In genomic region chr16:67206838-67207115, GRCh38 we compare ENCODE assay signal across 25 cellular contexts. TPM values are rescaled to one million over a fixed set of nuclear protein-coding genes. Genes with fewer than 3 reads are reported as not detected.
A peak's percentile ranks its signal among the peaks of the same experiment; 100 is the strongest.
DNase-seq lines count a peak whose midpoint lies in the region; ATAC-seq and TF ChIP-seq lines count a peak whose summit lies in the region.
"Had no signal": no experiment of that assay in that cellular context is flagged by ENCODE, and none has a peak within 500 bp of the region (broad histone marks: within the 10 kb centered on the region; RNA-seq: fewer than 3 reads in every experiment).

No MANE protein-coding gene starts in this region.

- POLR2A ChIA-PET in Panc1 (lab: Charles Lee), result no interaction called here

- peak; percentile 20 for ATAC-seq in Panc1
- no peak for ATAC-seq in stimulated activated effector memory CD8-positive, alpha-beta T cell treated with anti-CD3 and anti-CD28 coated beads, Interleukin-12 subunit alpha, Interleukin-12 subunit beta, amount 100 ng/mL, for 72 hours
- ATAC-seq: naive thymus-derived CD8-positive, alpha-beta T cell; stimulated activated naive CD8-positive, alpha-beta T cell treated with anti-CD3 and anti-CD28 coated beads, Interleukin-15, Interleukin-2, amounts not matched to agents 100 U/mL and 50 U/mL, for 24 hours had no signal

- no peak for DNase-seq in activated T-cell treated with anti-CD3 and anti-CD28 coated beads, Interleukin-2, amount 50 U/mL, for 24 hours
- no peak for DNase-seq in activated T-cell treated with anti-CD3 and anti-CD28 coated beads, Interleukin-2, amount 50 U/mL, for 1 hour
- DNase-seq in Panc1 (ENCODE audit: low read depth, low spot score), result no peak
- peak; percentile 41 for DNase-seq in fibroblast of mammary gland (ENCODE audit: low read depth)
- DNase-seq in stimulated activated effector memory CD8-positive, alpha-beta T cell treated with anti-CD3 and anti-CD28 coated beads, Interleukin-12 subunit alpha, Interleukin-12 subunit beta, amount 100 ng/mL, for 72 hours (ENCODE audit: low spot score in 2 of 2), result no peak
- DNase-seq in NCI-H2081 treated with DMSO at 0.1 percent for 48 hours (lab: John Stamatoyannopoulos, UW), result no peak
- no peak for DNase-seq in NCI-H2196 (lab: John Stamatoyannopoulos, UW; ENCODE audit: unreplicated experiment)
- DNase-seq in NCI-H1105 treated with DMSO at 0.1 percent for 48 hours (lab: John Stamatoyannopoulos, UW), result no peak
- DNase-seq: activated CD4-positive, alpha-beta T cell treated with anti-CD3 and anti-CD28 coated beads for 4 hours; activated naive CD4-positive, alpha-beta T cell treated with anti-CD3 and anti-CD28 coated beads, Interleukin-2, amount 50 U/mL, for 16 hours; CD4-positive, alpha-beta T cell; dermis blood vessel endothelial cell; DMS79 treated with DMSO at 0.1 percent for 48 hours; glutamatergic neuron; immature natural killer cell; naive thymus-derived CD8-positive, alpha-beta T cell; NCI-H1436 treated with DMSO at 0.1 percent for 48 hours; NCI-H226; stimulated activated naive CD8-positive, alpha-beta T cell treated with anti-CD3 and anti-CD28 coated beads, Interleukin-15, Interleukin-2, amounts not matched to agents 100 U/mL and 50 U/mL, for 24 hours; upper lobe of left lung had no signal

- CTCF ChIA-PET in Panc1 (lab: Charles Lee), result interaction anchor here (0.6 kb wide), 1 partner anchor 331 kb away, joined by 13 read pairs; no protein-coding TSS in a partner anchor

- no TSS peak for BruUV-seq in Panc1 (replicated peaks; lab: Mats Ljungman, UMichigan)

- no peak overlapping the region for H3K4me3 ChIP-seq in Panc1 (ENCODE audit: low read depth in 2 of 2, low read length in 2 of 2)
- H3K4me3 ChIP-seq in fibroblast of mammary gland (ENCODE audit: control insufficient read depth, low read depth, low read length), result no peak overlapping the region
- H3K4me3 ChIP-seq: esophagus muscularis mucosa, lung, prostate gland, upper lobe of left lung had no signal

- no peak overlapping the region for H3K27ac ChIP-seq in Panc1 (ENCODE audit: low read length)
- H3K27ac ChIP-seq: esophagus muscularis mucosa, prostate gland had no signal

- no peaks in the 10 kb centered on the region for H3K9me3 ChIP-seq in Panc1 (ENCODE audit: control insufficient read depth, insufficient read depth, low read depth, low read length)
- H3K9me3 ChIP-seq: esophagus muscularis mucosa, prostate gland, SK-N-SH, upper lobe of left lung had no signal

- H3K27me3 Mint-ChIP-seq in activated T-cell treated with anti-CD3 and anti-CD28 coated beads, Interleukin-2, amount 50 U/mL, for 24 hours, result no peaks in the 10 kb centered on the region
- H3K27me3 Mint-ChIP-seq: brain; CD4-positive, alpha-beta T cell; naive thymus-derived CD8-positive, alpha-beta T cell had no signal

- intact Hi-C loops in Panc1 (cut with micrococcal nuclease; ENCODE audit: unreplicated experiment), result no loop called here

- in situ Hi-C loops in Panc1 (cut with HindIII; ENCODE audit: low pct_unique_long_range_greater_than_20kb, low sequenced_read_pairs), result no loop called here

- TF ChIP-seq CTCF in Panc1 (IDR thresholded peaks at IDR 0.05) (no peak), fibroblast of mammary gland (conservative IDR thresholded peaks at IDR 0.05; ENCODE audit: control insufficient read depth, insufficient read depth, low read depth, low read length) (no peak)

- peak overlapping the region; percentile 77 for H3K27ac Mint-ChIP-seq in activated T-cell treated with anti-CD3 and anti-CD28 coated beads, Interleukin-2, amount 50 U/mL, for 24 hours
- H3K27ac Mint-ChIP-seq in stimulated activated effector memory CD8-positive, alpha-beta T cell treated with anti-CD3 and anti-CD28 coated beads, Interleukin-12 subunit alpha, Interleukin-12 subunit beta, amount 100 ng/mL, for 72 hours, result peak overlapping the region; percentile 89
- H3K27ac Mint-ChIP-seq: CD4-positive, alpha-beta T cell had no signal

- no peaks in the 10 kb centered on the region for H3K36me3 ChIP-seq in Panc1 (ENCODE audit: control insufficient read depth, insufficient read depth, low read length)

- no peaks in the 10 kb centered on the region for H3K4me1 Mint-ChIP-seq in activated T-cell treated with anti-CD3 and anti-CD28 coated beads, Interleukin-2, amount 50 U/mL, for 24 hours (ENCODE audit: low read depth)
- H3K4me1 Mint-ChIP-seq in stimulated activated effector memory CD8-positive, alpha-beta T cell treated with anti-CD3 and anti-CD28 coated beads, Interleukin-12 subunit alpha, Interleukin-12 subunit beta, amount 100 ng/mL, for 72 hours, result peaks cover 13% of the 10 kb centered on the region
- H3K4me1 Mint-ChIP-seq: brain, immature natural killer cell had no signal

- H3K27me3 ChIP-seq in Panc1 (ENCODE audit: control insufficient read depth, insufficient read depth, low read length), result no peaks in the 10 kb centered on the region
- H3K27me3 ChIP-seq: esophagus muscularis mucosa, upper lobe of left lung had no signal

- peaks cover 18% of the 10 kb centered on the region for H3K4me1 ChIP-seq in Panc1 (ENCODE audit: control insufficient read depth, insufficient read depth, low read length)
- H3K4me1 ChIP-seq: esophagus muscularis mucosa, prostate gland had no signal

- no peak overlapping the region for H3K4me3 Mint-ChIP-seq in activated T-cell treated with anti-CD3 and anti-CD28 coated beads, Interleukin-2, amount 50 U/mL, for 24 hours
- no peak overlapping the region for H3K4me3 Mint-ChIP-seq in stimulated activated effector memory CD8-positive, alpha-beta T cell treated with anti-CD3 and anti-CD28 coated beads, Interleukin-12 subunit alpha, Interleukin-12 subunit beta, amount 100 ng/mL, for 72 hours
- H3K4me3 Mint-ChIP-seq: brain; CD4-positive, alpha-beta T cell; immature natural killer cell had no signal

- no peaks in the 10 kb centered on the region for H3K9me3 Mint-ChIP-seq in activated T-cell treated with anti-CD3 and anti-CD28 coated beads, Interleukin-2, amount 50 U/mL, for 24 hours
- no peaks in the 10 kb centered on the region for H3K9me3 Mint-ChIP-seq in stimulated activated effector memory CD8-positive, alpha-beta T cell treated with anti-CD3 and anti-CD28 coated beads, Interleukin-12 subunit alpha, Interleukin-12 subunit beta, amount 100 ng/mL, for 72 hours
- H3K9me3 Mint-ChIP-seq: brain; CD4-positive, alpha-beta T cell; immature natural killer cell; naive thymus-derived CD8-positive, alpha-beta T cell had no signal

- peaks cover 39% of the 10 kb centered on the region for H3K36me3 Mint-ChIP-seq in activated T-cell treated with anti-CD3 and anti-CD28 coated beads, Interleukin-2, amount 50 U/mL, for 24 hours (ENCODE audit: low read depth)
- peaks cover 39% of the 10 kb centered on the region for H3K36me3 Mint-ChIP-seq in stimulated activated effector memory CD8-positive, alpha-beta T cell treated with anti-CD3 and anti-CD28 coated beads, Interleukin-12 subunit alpha, Interleukin-12 subunit beta, amount 100 ng/mL, for 72 hours
- H3K36me3 Mint-ChIP-seq: immature natural killer cell had no signal

RNA-seq across cellular contexts. Expression of gene ELMO3, which starts 7.8 kb away (rescaled TPM):
- total RNA-seq in Panc1 (2021; ENCODE audit: unreplicated experiment), result 2.0 TPM
- 1.6 TPM for polyA plus RNA-seq in Panc1 (2012; ENCODE audit: insufficient read length)
- polyA plus RNA-seq: immature natural killer cell; naive thymus-derived CD8-positive, alpha-beta T cell had no signal

RNA-seq across cellular contexts. Expression of gene E2F4, which starts 14.8 kb away (rescaled TPM):
- total RNA-seq in Panc1 (2021; ENCODE audit: unreplicated experiment), result 74.5 TPM
- 69.7 TPM for polyA plus RNA-seq in Panc1 (2012; ENCODE audit: insufficient read length)

RNA-seq across cellular contexts. Expression of gene EXOC3L1, which starts 16.8 kb away (rescaled TPM):
- 0.41 TPM for total RNA-seq in Panc1 (2021; ENCODE audit: unreplicated experiment)
- polyA plus RNA-seq in Panc1 (2012; ENCODE audit: insufficient read length), result 1.5 TPM
- total RNA-seq: CD4-positive, alpha-beta T cell; naive thymus-derived CD8-positive, alpha-beta T cell had no signal
- polyA plus RNA-seq: immature natural killer cell had no signal

RNA-seq across cellular contexts. Expression of gene TMEM208, which starts 20.2 kb away (rescaled TPM):
- 25.6 TPM for total RNA-seq in Panc1 (2021; ENCODE audit: unreplicated experiment)
- polyA plus RNA-seq in Panc1 (2012; ENCODE audit: insufficient read length), result 31.3 TPM

RNA-seq across cellular contexts. Expression of gene MATCAP1, which starts 23.0 kb away (rescaled TPM):
- 13.9 TPM for total RNA-seq in Panc1 (2021; ENCODE audit: unreplicated experiment)
- 13.6 TPM for polyA plus RNA-seq in Panc1 (2012; ENCODE audit: insufficient read length)
